1 cellular context compared by ENCODE assay signal in genomic region chr12:10466311-10466710, GRCh38.
TF ChIP-seq lines count a peak whose summit lies in the region.

No MANE protein-coding gene starts in this region.

TF ChIP-seq in H1, 55 proteins besides CTCF, POLR2A, EP300 and RAD21:
- no peak for TF ChIP-seq TCF12 (IDR thresholded peaks at IDR 0.05; ENCODE audit: low read depth, low read length)
- TF ChIP-seq SIRT6 (IDR thresholded peaks at IDR 0.05; ENCODE audit: low read length), result no peak
- TF ChIP-seq CBX5 (IDR thresholded peaks at IDR 0.05; ENCODE audit: low read depth, low read length), result no peak
- TF ChIP-seq BCL11A (IDR thresholded peaks at IDR 0.05; ENCODE audit: low read depth in 2 of 2, low read length in 2 of 2), result no peak
- no peak for TF ChIP-seq BRCA1 (IDR thresholded peaks at IDR 0.05; ENCODE audit: low read depth, low read length)
- no peak for TF ChIP-seq RBBP5 (IDR thresholded peaks at IDR 0.05; ENCODE audit: borderline replicate concordance, low read depth, low read length)
